In genomic region chr16:54856871-54857270, GRCh38 we compare ENCODE assay signal across 1 cellular context.
TF ChIP-seq lines count a peak whose summit lies in the region.

No MANE protein-coding gene starts in this region.

TF ChIP-seq in K562, 482 proteins besides CTCF, POLR2A, EP300 and RAD21 (continued from another document):
- no peak for TF ChIP-seq SP2 (IDR thresholded peaks at IDR 0.05; ENCODE audit: extremely low read depth, low read depth, low read length, poor library complexity, severe bottlenecking)
